ENCODE assay signal across 8 cellular contexts in the genomic region with DNA sequence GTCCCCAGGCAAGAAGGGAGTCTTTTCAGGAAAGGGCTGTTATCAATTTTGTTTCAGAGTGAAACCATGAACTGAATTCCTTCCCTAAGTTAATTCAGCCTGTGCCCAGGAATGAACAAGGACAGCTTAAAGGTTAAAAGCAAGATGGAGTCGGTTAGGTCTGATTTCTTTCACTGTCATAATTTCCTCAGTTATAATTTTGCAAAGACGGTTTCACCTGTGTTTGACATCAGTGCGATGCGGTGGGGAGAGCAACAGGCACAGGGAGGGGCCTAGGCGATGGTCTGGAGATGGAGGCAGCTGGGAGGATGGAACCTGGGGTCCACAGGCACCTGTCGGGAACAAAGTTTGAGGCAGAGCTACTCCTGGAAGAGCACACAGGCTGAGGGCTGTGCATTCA. TPM values are rescaled to one million over a fixed set of nuclear protein-coding genes. Genes with fewer than 3 reads are reported as not detected.
DNase-seq lines count a peak whose midpoint lies in the region; ATAC-seq and TF ChIP-seq lines count a peak whose summit lies in the region.

No MANE protein-coding gene starts in this region.

- peak overlapping the region; percentile 72 for H3K4me2 ChIP-seq in DND-41 (ENCODE audit: insufficient read depth, low read length)

- H3K27me3 Mint-ChIP-seq in progenitor cell of endocrine pancreas = no peaks in the 10 kb centered on the region

- CTCF ChIA-PET in Panc1 (lab: Charles Lee) = no interaction called here

- intact Hi-C loops in Panc1 (cut with micrococcal nuclease; ENCODE audit: unreplicated experiment) = loop anchor here (5.0 kb wide), 1 partner anchor 197 kb away; no protein-coding TSS in a partner anchor

- H3K4me3 Mint-ChIP-seq in progenitor cell of endocrine pancreas (ENCODE audit: low read depth) = peak overlapping the region; percentile 94

- H3K4me1 ChIP-seq in DND-41 (ENCODE audit: insufficient read depth, low read length) (peaks cover 27% of the 10 kb centered on the region), Panc1 (ENCODE audit: control insufficient read depth, insufficient read depth, low read length) (peaks cover 5% of the 10 kb centered on the region; the same call in 1 of the 2 replicates)

- no peak for TF ChIP-seq CTCF in DND-41 (IDR thresholded peaks at IDR 0.05; ENCODE audit: borderline replicate concordance, extremely low read depth, low read length, poor library complexity, severe bottlenecking)
- no peak for TF ChIP-seq CTCF in Panc1 (IDR thresholded peaks at IDR 0.05)
- TF ChIP-seq CTCF in epithelial cell of proximal tubule (conservative IDR thresholded peaks at IDR 0.05; ENCODE audit: low read depth, low read length) = no peak
- TF ChIP-seq CTCF in progenitor cell of endocrine pancreas (IDR thresholded peaks at IDR 0.05; ENCODE audit: unreplicated experiment) = no peak

- peaks cover 17% of the 10 kb centered on the region; the same call in 1 of the 2 replicates for H4K20me1 ChIP-seq in DND-41 (ENCODE audit: insufficient read depth, low read length)

- in situ Hi-C loops in Panc1 (cut with HindIII; ENCODE audit: low pct_unique_long_range_greater_than_20kb, low sequenced_read_pairs) = no loop called here

- peak overlapping the region; percentile 98 for H3K27ac Mint-ChIP-seq in progenitor cell of endocrine pancreas

- H3K9me3 ChIP-seq in DND-41 (ENCODE audit: insufficient read depth, low read length, severe bottlenecking) (no peaks in the 10 kb centered on the region), Panc1 (ENCODE audit: control insufficient read depth, insufficient read depth, low read depth, low read length) (no peaks in the 10 kb centered on the region)

- H3K36me3 ChIP-seq in DND-41 (ENCODE audit: insufficient read depth, low read length) (peaks cover 36% of the 10 kb centered on the region), Panc1 (ENCODE audit: control insufficient read depth, insufficient read depth, low read length) (no peaks in the 10 kb centered on the region; the same call in 1 of the 2 replicates)

- H2AFZ ChIP-seq in DND-41 (ENCODE audit: low read depth, low read length) = no peak overlapping the region

- peak overlapping the region; percentile 85 for H3K27ac ChIP-seq in DND-41 (ENCODE audit: low read length)
- peak overlapping the region; percentile 92 for H3K27ac ChIP-seq in Panc1 (ENCODE audit: low read length)

- peaks cover 75% of the 10 kb centered on the region for H3K79me2 ChIP-seq in DND-41 (ENCODE audit: insufficient read depth, low read length)

- H3K9ac ChIP-seq in DND-41 (ENCODE audit: low read depth, low read length) = peak overlapping the region; percentile 92

- peaks cover 11% of the 10 kb centered on the region for H3K36me3 Mint-ChIP-seq in progenitor cell of endocrine pancreas (ENCODE audit: insufficient read depth)

- H3K9me3 Mint-ChIP-seq in progenitor cell of endocrine pancreas (ENCODE audit: low read depth) = no peaks in the 10 kb centered on the region

- H3K4me3 ChIP-seq in DND-41 (ENCODE audit: low read depth in 1 of 2, low read length in 2 of 2) = peak overlapping the region; percentile 89 to 95; a peak in 3 of 4 replicates
- H3K4me3 ChIP-seq in Panc1 (ENCODE audit: low read depth in 2 of 2, low read length in 2 of 2) = peak overlapping the region; percentile 75 to 92
- peak overlapping the region; percentile 81 for H3K4me3 ChIP-seq in epithelial cell of proximal tubule (ENCODE audit: low read depth, low read length)

- POLR2A ChIA-PET in Panc1 (lab: Charles Lee) = no interaction called here

- H3K4me1 Mint-ChIP-seq in progenitor cell of endocrine pancreas (ENCODE audit: low read depth) = peaks cover 70% of the 10 kb centered on the region

- DNase-seq in DND-41 (no peak), Panc1 (ENCODE audit: low read depth, low spot score) (no peak), epithelial cell of proximal tubule (ENCODE audit: low read depth) (no peak), progenitor cell of endocrine pancreas (ENCODE audit: low spot score, unreplicated experiment) (no peak), Ammon's horn (ENCODE audit: low spot score) (no peak)
- no peak for DNase-seq in activated CD4-positive, alpha-beta T cell treated with anti-CD3 and anti-CD28 coated beads, Interleukin-2, amount 50 U/mL, for 1 hour

- ATAC-seq in DND-41 (ENCODE audit: insufficient read depth, low read depth) (no peak), Panc1 (no peak), GM21515 (IDR thresholded peaks at IDR 0.05; ENCODE audit: unreplicated experiment) (no peak), GM21447 (IDR thresholded peaks at IDR 0.05; ENCODE audit: unreplicated experiment) (no peak)

- H3K27me3 ChIP-seq in DND-41 (ENCODE audit: insufficient read depth, low read length, poor library complexity) = no peaks in the 10 kb centered on the region
- no peaks in the 10 kb centered on the region for H3K27me3 ChIP-seq in Panc1 (ENCODE audit: control insufficient read depth, insufficient read depth, low read length)

- BruUV-seq in Panc1 (replicated peaks; lab: Mats Ljungman, UMichigan) = no TSS peak

RNA-seq across cellular contexts. Expression of gene ZNF552, which starts 5.9 kb away (rescaled TPM):
- 7.5 TPM for total RNA-seq in Panc1 (2021; ENCODE audit: unreplicated experiment)
- 4.1 TPM for polyA plus RNA-seq in Panc1 (2012; ENCODE audit: insufficient read length)
- 7.0 and 8.9 TPM in 2 replicates for total RNA-seq in epithelial cell of proximal tubule
- 27.2 and 27.9 TPM in 2 replicates for total RNA-seq in progenitor cell of endocrine pancreas

RNA-seq across cellular contexts. Expression of gene ZNF587B, which starts 9.5 kb away (rescaled TPM):
- 17.6 TPM for total RNA-seq in Panc1 (2021; ENCODE audit: unreplicated experiment)
- polyA plus RNA-seq in Panc1 (2012; ENCODE audit: insufficient read length) = 2.7 TPM
- total RNA-seq in epithelial cell of proximal tubule = 11.3 and 14.7 TPM in 2 replicates
- 24.9 and 29.8 TPM in 2 replicates for total RNA-seq in progenitor cell of endocrine pancreas

RNA-seq across cellular contexts. Expression of gene ZNF587, which starts 29.1 kb away (rescaled TPM):
- total RNA-seq in Panc1 (2021; ENCODE audit: unreplicated experiment) (57.3 TPM), epithelial cell of proximal tubule (14.4 and 16.6 TPM in 2 replicates), progenitor cell of endocrine pancreas (88.4 and 93.7 TPM in 2 replicates)
- 14.1 TPM for polyA plus RNA-seq in Panc1 (2012; ENCODE audit: insufficient read length)

RNA-seq across cellular contexts. Expression of gene ZNF586, which starts 51.1 kb away (rescaled TPM):
- total RNA-seq in Panc1 (2021; ENCODE audit: unreplicated experiment) (10.7 TPM), epithelial cell of proximal tubule (6.7 and 6.9 TPM in 2 replicates), progenitor cell of endocrine pancreas (33.1 and 33.2 TPM in 2 replicates)
- polyA plus RNA-seq in Panc1 (2012; ENCODE audit: insufficient read length) = 12.3 TPM
